In genomic region chr7:114862406-114862805, GRCh38 we compare ENCODE assay signal across 29 cellular contexts.
"Had no signal": no experiment of that assay in that cellular context is flagged by ENCODE, and none has a peak within 500 bp of the region (broad histone marks: within the 10 kb centered on the region; RNA-seq: fewer than 3 reads in every experiment).

No MANE protein-coding gene starts in this region.

- ATAC-seq: natural killer cell; psoas muscle; right cardiac atrium; right lobe of liver; stimulated activated memory B cell treated with anti-CD40 and anti-IgM and Interleukin-4, amounts not matched to agents 10 μg/mL and 1 μg/mL and 100 μg/mL, for 72 hours; stimulated activated naive CD8-positive, alpha-beta T cell treated with anti-CD3 and anti-CD28 coated beads, Interleukin-15, amount 100 ng/mL, for 72 hours; stimulated activated naive CD8-positive, alpha-beta T cell treated with anti-CD3 and anti-CD28 coated beads, Interleukin-15, Interleukin-2, amounts not matched to agents 100 U/mL and 50 U/mL, for 24 hours; upper lobe of right lung had no signal

- DNase-seq: natural killer cell; occipital lobe; ovary; posterior cingulate gyrus; psoas muscle; right cardiac atrium; right lobe of liver; sigmoid colon; small intestine; stimulated activated CD4-positive, alpha-beta T cell treated with anti-CD3 and anti-CD28 coated beads, Interleukin-15, amount 100 ng/mL, for 24 hours; stimulated activated CD4-positive, alpha-beta T cell treated with anti-CD3 and anti-CD28 coated beads, Interleukin-4, amount 100 ng/mL, for 1 hour; stimulated activated CD4-positive, alpha-beta T cell treated with anti-CD3 and anti-CD28 coated beads, Interleukin-4, amount 100 ng/mL, for 4 hours; stimulated activated CD8-positive, alpha-beta memory T cell treated with anti-CD3 and anti-CD28 coated beads, Interleukin-4, amount 100 ng/mL, for 48 hours; stimulated activated naive CD4-positive, alpha-beta T cell; stimulated activated naive CD8-positive, alpha-beta T cell treated with anti-CD3 and anti-CD28 coated beads, Interleukin-15, amount 100 ng/mL, for 72 hours; stimulated activated naive CD8-positive, alpha-beta T cell treated with anti-CD3 and anti-CD28 coated beads, Interleukin-15, Interleukin-2, amounts not matched to agents 100 U/mL and 50 U/mL, for 24 hours; substantia nigra; testis; tibial artery; transverse colon; upper lobe of right lung; uterus had no signal

- H3K27ac ChIP-seq: neural progenitor cell, ovary, parathyroid adenoma, psoas muscle, right lobe of liver, sigmoid colon, suprapubic skin, testis, tibial artery, transverse colon, upper lobe of right lung, uterus had no signal

- H3K9me3 Mint-ChIP-seq: natural killer cell; nephron; neural progenitor cell; stimulated activated memory B cell treated with anti-CD40 and anti-IgM and Interleukin-4, amounts not matched to agents 10 μg/mL and 1 μg/mL and 100 μg/mL, for 72 hours; stimulated activated naive CD8-positive, alpha-beta T cell treated with anti-CD3 and anti-CD28 coated beads, Interleukin-15, amount 100 ng/mL, for 72 hours; type B pancreatic cell had no signal

- H3K27me3 Mint-ChIP-seq: progenitor cell of endocrine pancreas; stimulated activated memory B cell treated with anti-CD40 and anti-IgM and Interleukin-4, amounts not matched to agents 10 μg/mL and 1 μg/mL and 100 μg/mL, for 72 hours; stimulated activated naive CD8-positive, alpha-beta T cell treated with anti-CD3 and anti-CD28 coated beads, Interleukin-15, amount 100 ng/mL, for 72 hours had no signal

- H3K27ac Mint-ChIP-seq: natural killer cell; nephron; neural progenitor cell; progenitor cell of endocrine pancreas; stimulated activated memory B cell treated with anti-CD40 and anti-IgM and Interleukin-4, amounts not matched to agents 10 μg/mL and 1 μg/mL and 100 μg/mL, for 72 hours; stimulated activated naive CD8-positive, alpha-beta T cell treated with anti-CD3 and anti-CD28 coated beads, Interleukin-15, amount 100 ng/mL, for 72 hours; type B pancreatic cell had no signal

- H3K4me2 ChIP-seq: neural progenitor cell had no signal

- FAIRE-seq: small intestine had no signal

- H3K4me3 Mint-ChIP-seq: natural killer cell; nephron; neural progenitor cell; stimulated activated memory B cell treated with anti-CD40 and anti-IgM and Interleukin-4, amounts not matched to agents 10 μg/mL and 1 μg/mL and 100 μg/mL, for 72 hours; stimulated activated naive CD8-positive, alpha-beta T cell treated with anti-CD3 and anti-CD28 coated beads, Interleukin-15, amount 100 ng/mL, for 72 hours; type B pancreatic cell had no signal

- H3K4me1 ChIP-seq: neural progenitor cell, parathyroid adenoma, psoas muscle, right lobe of liver, suprapubic skin, testis, tibial artery, transverse colon, upper lobe of right lung, uterus had no signal

- H2AFZ ChIP-seq: neural progenitor cell, parathyroid adenoma had no signal

- H3K79me2 ChIP-seq: parathyroid adenoma had no signal

- H3K36me3 ChIP-seq: neural progenitor cell, ovary, right lobe of liver, sigmoid colon, suprapubic skin, tibial artery, transverse colon, upper lobe of right lung, uterus had no signal

- H3K27me3 ChIP-seq: neural progenitor cell, ovary, right lobe of liver, sigmoid colon, suprapubic skin, testis, tibial artery, transverse colon, upper lobe of right lung, uterus had no signal

- H3K4me1 Mint-ChIP-seq: natural killer cell, nephron, neural progenitor cell had no signal

- H3K4me3 ChIP-seq: neural progenitor cell, ovary, psoas muscle, right lobe of liver, sigmoid colon, suprapubic skin, testis, tibial artery, transverse colon, upper lobe of right lung, uterus had no signal

- H3K36me3 Mint-ChIP-seq: natural killer cell; neural progenitor cell; stimulated activated memory B cell treated with anti-CD40 and anti-IgM and Interleukin-4, amounts not matched to agents 10 μg/mL and 1 μg/mL and 100 μg/mL, for 72 hours had no signal

- H3K9me3 ChIP-seq: ovary, psoas muscle, right lobe of liver, sigmoid colon, suprapubic skin, testis, tibial artery, transverse colon, upper lobe of right lung, uterus had no signal

- H3K9ac ChIP-seq: neural progenitor cell, parathyroid adenoma had no signal
